Comparison of ENCODE assay signal across 14 cellular contexts in genomic region chr5:62592558-62592957, GRCh38.
"Had no signal": no experiment of that assay in that cellular context is flagged by ENCODE, and none has a peak within 500 bp of the region (broad histone marks: within the 10 kb centered on the region; RNA-seq: fewer than 3 reads in every experiment).

No MANE protein-coding gene starts in this region.

- H3K9me3 ChIP-seq: esophagus squamous epithelium, sigmoid colon, testis, upper lobe of right lung had no signal

- H3K9me3 Mint-ChIP-seq: activated CD4-positive, alpha-beta memory T cell treated with anti-CD3 and anti-CD28 coated beads, Interleukin-2, amount 10 ng/mL, durations not matched to agents 7 days and 5 days; nephron had no signal

- H3K27me3 ChIP-seq: esophagus squamous epithelium, foreskin keratinocyte, sigmoid colon, testis, upper lobe of right lung had no signal

- H3K4me1 Mint-ChIP-seq: activated CD4-positive, alpha-beta memory T cell treated with anti-CD3 and anti-CD28 coated beads, Interleukin-2, amount 10 ng/mL, durations not matched to agents 7 days and 5 days; nephron had no signal

- H3K27me3 Mint-ChIP-seq: activated CD4-positive, alpha-beta memory T cell treated with anti-CD3 and anti-CD28 coated beads, Interleukin-2, amount 10 ng/mL, durations not matched to agents 7 days and 5 days had no signal

- H3K27ac Mint-ChIP-seq: activated CD4-positive, alpha-beta memory T cell treated with anti-CD3 and anti-CD28 coated beads, Interleukin-2, amount 10 ng/mL, durations not matched to agents 7 days and 5 days; nephron had no signal

- H3K4me3 Mint-ChIP-seq: activated CD4-positive, alpha-beta memory T cell treated with anti-CD3 and anti-CD28 coated beads, Interleukin-2, amount 10 ng/mL, durations not matched to agents 7 days and 5 days; nephron had no signal

- ATAC-seq: foreskin keratinocyte; stimulated activated naive CD8-positive, alpha-beta T cell treated with anti-CD3 and anti-CD28 coated beads, Interleukin-15, Interleukin-2, amounts not matched to agents 100 U/mL and 50 U/mL, for 24 hours; upper lobe of right lung had no signal

- H3K4me1 ChIP-seq: esophagus squamous epithelium, foreskin keratinocyte, sigmoid colon, testis, upper lobe of right lung had no signal

- DNase-seq: activated CD4-positive, alpha-beta memory T cell treated with anti-CD3 and anti-CD28 coated beads, Interleukin-2, amount 10 ng/mL, durations not matched to agents 7 days and 5 days; activated gamma-delta T cell treated with Interleukin-2 at 50 U/mL for 16 hours; activated T-cell treated with anti-CD3 and anti-CD28 coated beads, Interleukin-2, amount 50 U/mL, for 48 hours; aorta; esophagus squamous epithelium; foreskin keratinocyte; head of caudate nucleus; mammary epithelial cell; sigmoid colon; stimulated activated CD4-positive, alpha-beta T cell treated with anti-CD3 and anti-CD28 coated beads, Interleukin-12 subunit alpha, Interleukin-12 subunit beta, amount 100 ng/mL, for 4 hours; stimulated activated naive CD8-positive, alpha-beta T cell treated with anti-CD3 and anti-CD28 coated beads, Interleukin-15, Interleukin-2, amounts not matched to agents 100 U/mL and 50 U/mL, for 24 hours; testis; upper lobe of right lung had no signal

- H3K4me3 ChIP-seq: esophagus squamous epithelium, sigmoid colon, testis, upper lobe of right lung had no signal

- H3K27ac ChIP-seq: esophagus squamous epithelium, foreskin keratinocyte, sigmoid colon, testis, upper lobe of right lung had no signal
